Comparison of ENCODE assay signal across 8 cellular contexts in genomic region chr11:107928767-107929507, GRCh38. TPM values are rescaled to one million over a fixed set of nuclear protein-coding genes. Genes with fewer than 3 reads are reported as not detected.
DNase-seq lines count a peak whose midpoint lies in the region; ATAC-seq, FAIRE-seq and TF ChIP-seq lines count a peak whose summit lies in the region.

No MANE protein-coding gene starts in this region.

- H4K20me1 ChIP-seq in keratinocyte (ENCODE audit: control insufficient read depth, extremely low read depth, insufficient read depth, low read length), result no peaks in the 10 kb centered on the region

- H3K4me3 ChIP-seq in astrocyte of the cerebellum (ENCODE audit: low read depth, low read length) (peak overlapping the region; percentile 44), keratinocyte (ENCODE audit: control insufficient read depth in 2 of 3, extremely low read depth in 1 of 3, insufficient read depth in 2 of 3, low read depth in 1 of 3, low read length in 3 of 3) (peak overlapping the region in 1 of 3 experiments; percentile 38)

- H3K4me3 Mint-ChIP-seq in activated CD8-positive, alpha-beta memory T cell treated with anti-CD3 and anti-CD28 coated beads, Interleukin-2, amount 10 ng/mL, durations not matched to agents 7 days and 5 days, result peak overlapping the region; percentile 69
- peak overlapping the region; percentile 84 to 95 for H3K4me3 Mint-ChIP-seq in stimulated activated naive B cell treated with anti-CD40 and anti-IgM and Interleukin-4, amounts not matched to agents 10 μg/mL and 1 μg/mL and 100 μg/mL, for 72 hours

- no peak for TF ChIP-seq CTCF in astrocyte of the cerebellum (IDR thresholded peaks at IDR 0.05; ENCODE audit: low read depth, low read length, missing control alignments)
- no peak for TF ChIP-seq CTCF in keratinocyte (optimal IDR thresholded peaks at IDR 0.05 in 1 of 3, IDR thresholded peaks at IDR 0.05 in 1 of 3, conservative IDR thresholded peaks at IDR 0.05 in 1 of 3; ENCODE audit: extremely low read depth in 1 of 3, insufficient read depth in 2 of 3, low read length in 3 of 3)

- H3K4me1 Mint-ChIP-seq in activated CD8-positive, alpha-beta memory T cell treated with anti-CD3 and anti-CD28 coated beads, Interleukin-2, amount 10 ng/mL, durations not matched to agents 7 days and 5 days, result peaks cover 15% of the 10 kb centered on the region
- H3K4me1 Mint-ChIP-seq in stimulated activated naive B cell treated with anti-CD40 and anti-IgM and Interleukin-4, amounts not matched to agents 10 μg/mL and 1 μg/mL and 100 μg/mL, for 72 hours, result peaks cover 14% of the 10 kb centered on the region in 2 donors

- H3K79me2 ChIP-seq in keratinocyte (ENCODE audit: control insufficient read depth, insufficient read depth, low read length), result no peaks in the 10 kb centered on the region

- no peak for ATAC-seq in activated CD8-positive, alpha-beta memory T cell treated with anti-CD3 and anti-CD28 coated beads, Interleukin-2, amount 10 ng/mL, durations not matched to agents 7 days and 5 days
- ATAC-seq in HG02852 (IDR thresholded peaks at IDR 0.05; ENCODE audit: unreplicated experiment), result peak; percentile 18
- ATAC-seq in stimulated activated naive B cell treated with anti-CD40 and anti-IgM and Interleukin-4, amounts not matched to agents 10 μg/mL and 1 μg/mL and 100 μg/mL, for 72 hours (replicated peaks), result peak; percentile 31 to 38

- in situ Hi-C loops in astrocyte of the cerebellum (cut with HindIII; ENCODE audit: low sequenced_read_pairs), result no loop called here

- no peaks in the 10 kb centered on the region for H3K36me3 Mint-ChIP-seq in activated CD8-positive, alpha-beta memory T cell treated with anti-CD3 and anti-CD28 coated beads, Interleukin-2, amount 10 ng/mL, durations not matched to agents 7 days and 5 days
- no peaks in the 10 kb centered on the region for H3K36me3 Mint-ChIP-seq in stimulated activated naive B cell treated with anti-CD40 and anti-IgM and Interleukin-4, amounts not matched to agents 10 μg/mL and 1 μg/mL and 100 μg/mL, for 72 hours

- H2AFZ ChIP-seq in keratinocyte (ENCODE audit: control insufficient read depth, low read length), result no peak overlapping the region

- no peak overlapping the region for H3K9ac ChIP-seq in keratinocyte (ENCODE audit: control insufficient read depth, extremely low read depth, insufficient read depth, low read length)

- no peak for TF ChIP-seq POLR2A in H54 (IDR thresholded peaks at IDR 0.05; ENCODE audit: low read depth, low read length)

- H3K27me3 ChIP-seq in keratinocyte (ENCODE audit: control insufficient read depth, extremely low read depth, insufficient read depth, low read length), result peaks cover 17% of the 10 kb centered on the region

- CTCF ChIA-PET in activated CD8-positive, alpha-beta memory T cell treated with anti-CD3 and anti-CD28 coated beads, Interleukin-2, amount 10 ng/mL, durations not matched to agents 7 days and 5 days (lab: Charles Lee), result interaction anchor here (1.6 kb wide), 1 partner anchor 8 kb away, joined by 3 read pairs; no protein-coding TSS in a partner anchor

- no peak for FAIRE-seq in keratinocyte (lab: Jason Lieb, UNC)
- no peak for FAIRE-seq in H54 (lab: Jason Lieb, UNC)

- DNase-seq in activated CD8-positive, alpha-beta memory T cell treated with anti-CD3 and anti-CD28 coated beads, Interleukin-2, amount 10 ng/mL, durations not matched to agents 7 days and 5 days, result peak; percentile 44
- DNase-seq in activated CD8-positive, alpha-beta memory T cell treated with anti-CD3 and anti-CD28 coated beads for 24 hours, result no peak
- DNase-seq in NCI-H510A treated with DMSO at 0.1 percent for 48 hours (lab: John Stamatoyannopoulos, UW) (peak; percentile 62), astrocyte of the cerebellum (ENCODE audit: low read depth) (no peak), keratinocyte (ENCODE audit: low read depth, low spot score) (no peak), H54 (ENCODE audit: insufficient read length, low spot score) (no peak)
- peak; percentile 13 for DNase-seq in stimulated activated naive B cell treated with anti-CD40 and anti-IgM and Interleukin-4, amounts not matched to agents 10 μg/mL and 1 μg/mL and 100 μg/mL, for 72 hours

- dilution Hi-C loops in keratinocyte (cut with MboI; ENCODE audit: extremely low pct_ligation_motif_present, low sequenced_read_pairs), result no loop called here

- H3K27ac Mint-ChIP-seq in activated CD8-positive, alpha-beta memory T cell treated with anti-CD3 and anti-CD28 coated beads, Interleukin-2, amount 10 ng/mL, durations not matched to agents 7 days and 5 days, result no peak overlapping the region
- H3K27ac Mint-ChIP-seq in stimulated activated naive B cell treated with anti-CD40 and anti-IgM and Interleukin-4, amounts not matched to agents 10 μg/mL and 1 μg/mL and 100 μg/mL, for 72 hours, result peak overlapping the region; percentile 92

- no peak overlapping the region for H3K27ac ChIP-seq in keratinocyte (ENCODE audit: control insufficient read depth, insufficient read depth, low read length)

- H3K9me3 Mint-ChIP-seq in activated CD8-positive, alpha-beta memory T cell treated with anti-CD3 and anti-CD28 coated beads, Interleukin-2, amount 10 ng/mL, durations not matched to agents 7 days and 5 days (ENCODE audit: low read depth), result no peaks in the 10 kb centered on the region
- peaks cover 0 to under 1% of the 10 kb centered on the region in 2 donors for H3K9me3 Mint-ChIP-seq in stimulated activated naive B cell treated with anti-CD40 and anti-IgM and Interleukin-4, amounts not matched to agents 10 μg/mL and 1 μg/mL and 100 μg/mL, for 72 hours

- H3K4me1 ChIP-seq in keratinocyte (ENCODE audit: control insufficient read depth, extremely low read depth, insufficient read depth, low read length), result peaks cover 3% of the 10 kb centered on the region

- H3K9me1 ChIP-seq in keratinocyte (ENCODE audit: control insufficient read depth, extremely low read depth, insufficient read depth, low read length), result peaks cover 2% of the 10 kb centered on the region

- peaks cover 35% of the 10 kb centered on the region for H3K27me3 Mint-ChIP-seq in activated CD8-positive, alpha-beta memory T cell treated with anti-CD3 and anti-CD28 coated beads, Interleukin-2, amount 10 ng/mL, durations not matched to agents 7 days and 5 days
- peaks cover 9 to 11% of the 10 kb centered on the region in 2 donors for H3K27me3 Mint-ChIP-seq in stimulated activated naive B cell treated with anti-CD40 and anti-IgM and Interleukin-4, amounts not matched to agents 10 μg/mL and 1 μg/mL and 100 μg/mL, for 72 hours

- peak overlapping the region; percentile 51 for H3K4me2 ChIP-seq in keratinocyte (ENCODE audit: control insufficient read depth, extremely low read depth, insufficient read depth, low read depth, low read length)

- no peaks in the 10 kb centered on the region for H3K36me3 ChIP-seq in keratinocyte (ENCODE audit: control insufficient read depth in 2 of 2, extremely low read depth in 1 of 2, insufficient read depth in 2 of 2, low read length in 2 of 2)

- H3K9me3 ChIP-seq in keratinocyte (ENCODE audit: control insufficient read depth, low read depth, low read length), result no peaks in the 10 kb centered on the region

RNA-seq across cellular contexts. Expression of gene RAB39A, which starts 0.7 kb away (rescaled TPM):
- under 1 TPM in 1 of 2 experiments, not detected in 1; 0.59 TPM for total RNA-seq in activated CD8-positive, alpha-beta memory T cell treated with anti-CD3 and anti-CD28 coated beads, Interleukin-2, amount 10 ng/mL, durations not matched to agents 7 days and 5 days
- polyA plus RNA-seq in keratinocyte, result not detected in 3 replicates
- not detected for polyA plus RNA-seq in keratinocyte (2011; ENCODE audit: low read depth)
- polyA plus RNA-seq in keratinocyte (2011; cell fraction: cytosol; rRNA removed), result not detected in 2 replicates
- not detected in 2 replicates for polyA plus RNA-seq in keratinocyte (2011; cell fraction: nucleus; rRNA removed)
- not detected in 2 replicates for polyA plus RNA-seq in keratinocyte (2012; ENCODE audit: low replicate concordance)
- polyA minus RNA-seq in keratinocyte, result not detected in 3 replicates
- not detected for polyA minus RNA-seq in keratinocyte (2011; cell fraction: cytosol; rRNA and poly(A)+ RNA removed)
- polyA minus RNA-seq in keratinocyte (2011; cell fraction: nucleus; rRNA and poly(A)+ RNA removed), result not detected in 2 replicates

Comparison
In these comparisons a context has a peak if more than half of its experiments do, and no peak if none do; other contexts are left out.
1. DNase-seq: peak in activated CD8-positive, alpha-beta memory T cell treated with anti-CD3 and anti-CD28 coated beads, Interleukin-2, amount 10 ng/mL, durations not matched to agents 7 days and 5 days (single experiment), NCI-H510A treated with DMSO at 0.1 percent for 48 hours (single experiment) and stimulated activated naive B cell treated with anti-CD40 and anti-IgM and Interleukin-4, amounts not matched to agents 10 μg/mL and 1 μg/mL and 100 μg/mL, for 72 hours (single experiment); none in activated CD8-positive, alpha-beta memory T cell treated with anti-CD3 and anti-CD28 coated beads for 24 hours (single experiment), astrocyte of the cerebellum (single experiment), keratinocyte (single experiment) and H54 (single experiment).